ENCODE assay signal across 27 cellular contexts in the genomic region with DNA sequence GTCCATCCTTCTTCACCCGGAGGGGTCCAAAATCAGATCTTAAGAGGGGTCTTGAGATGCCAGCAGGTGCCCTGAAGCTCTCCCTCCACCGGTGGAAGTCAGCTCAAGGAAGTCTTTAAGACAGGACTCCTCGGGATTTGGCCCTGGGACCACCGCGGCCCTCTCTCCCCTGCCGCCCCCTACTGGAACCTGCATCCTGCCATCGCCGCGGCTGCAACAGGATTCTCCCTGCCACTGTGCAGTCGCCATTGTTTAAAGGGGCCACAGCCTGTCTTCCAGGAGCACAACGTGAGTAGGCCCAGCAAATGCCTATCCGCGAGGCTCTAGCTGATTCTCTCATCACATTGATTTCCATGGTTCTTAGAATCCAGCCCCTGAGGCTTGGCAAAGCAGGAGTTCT.
"Had no signal": no experiment of that assay in that cellular context is flagged by ENCODE, and none has a peak within 500 bp of the region (broad histone marks: within the 10 kb centered on the region; RNA-seq: fewer than 3 reads in every experiment).

No MANE protein-coding gene starts in this region.

- H3K9me3 ChIP-seq: testis, thyroid gland, upper lobe of right lung, uterus, vagina had no signal

- H3K27ac Mint-ChIP-seq: stimulated activated effector memory CD8-positive, alpha-beta T cell treated with anti-CD3 and anti-CD28 coated beads, Interleukin-12 subunit alpha, Interleukin-12 subunit beta, amount 100 ng/mL, for 72 hours; stimulated activated memory B cell treated with anti-CD40 and anti-IgM and Interleukin-4, amounts not matched to agents 10 μg/mL and 1 μg/mL and 100 μg/mL, for 72 hours; stimulated activated naive B cell treated with anti-CD40 and anti-IgM and Interleukin-4, amounts not matched to agents 10 μg/mL and 1 μg/mL and 100 μg/mL, for 72 hours; stimulated activated naive CD8-positive, alpha-beta T cell treated with anti-CD3 and anti-CD28 coated beads, Interleukin-15, Interleukin-2, amounts not matched to agents 100 ng/mL and 50 ng/mL, for 24 hours; type B pancreatic cell had no signal

- H3K4me1 ChIP-seq: stomach, suprapubic skin, testis, thyroid gland, tibial artery, tibial nerve, transverse colon, upper lobe of left lung, upper lobe of right lung, uterus, vagina had no signal

- H3K36me3 ChIP-seq: stomach, suprapubic skin, thoracic aorta, thyroid gland, tibial artery, tibial nerve, transverse colon, upper lobe of left lung, upper lobe of right lung, uterus, vagina had no signal

- ATAC-seq: stimulated activated effector memory CD8-positive, alpha-beta T cell treated with anti-CD3 and anti-CD28 coated beads, Interleukin-12 subunit alpha, Interleukin-12 subunit beta, amount 100 ng/mL, for 72 hours; stimulated activated memory B cell treated with anti-CD40 and anti-IgM and Interleukin-4, amounts not matched to agents 10 μg/mL and 1 μg/mL and 100 μg/mL, for 72 hours; stimulated activated naive B cell treated with anti-CD40 and anti-IgM and Interleukin-4, amounts not matched to agents 10 μg/mL and 1 μg/mL and 100 μg/mL, for 72 hours; upper lobe of right lung had no signal

- H3K4me3 ChIP-seq: stomach, suprapubic skin, testis, thoracic aorta, thyroid gland, tibial artery, tibial nerve, transverse colon, upper lobe of left lung, upper lobe of right lung, uterus, vagina had no signal

- H3K27me3 Mint-ChIP-seq: stimulated activated memory B cell treated with anti-CD40 and anti-IgM and Interleukin-4, amounts not matched to agents 10 μg/mL and 1 μg/mL and 100 μg/mL, for 72 hours; stimulated activated naive B cell treated with anti-CD40 and anti-IgM and Interleukin-4, amounts not matched to agents 10 μg/mL and 1 μg/mL and 100 μg/mL, for 72 hours; stimulated activated naive CD8-positive, alpha-beta T cell treated with anti-CD3 and anti-CD28 coated beads, Interleukin-15, Interleukin-2, amounts not matched to agents 100 ng/mL and 50 ng/mL, for 24 hours; type B pancreatic cell had no signal

- H3K27ac ChIP-seq: stomach, suprapubic skin, testis, thoracic aorta, thyroid gland, tibial artery, tibial nerve, transverse colon, upper lobe of left lung, upper lobe of right lung, uterus, vagina had no signal

- H3K27me3 ChIP-seq: stomach, suprapubic skin, testis, thyroid gland, tibial artery, tibial nerve, transverse colon, upper lobe of left lung, upper lobe of right lung, uterus, vagina had no signal

- DNase-seq: stimulated activated CD4-positive, alpha-beta T cell treated with anti-CD3 and anti-CD28 coated beads, Interleukin-2, amount 100 ng/mL, for 24 hours; stimulated activated CD4-positive, alpha-beta T cell treated with anti-CD3 and anti-CD28 coated beads, Interleukin-2, amount 100 ng/mL, for 48 hours; stimulated activated CD4-positive, alpha-beta T cell treated with anti-CD3 and anti-CD28 coated beads, Interleukin-4, amount 100 ng/mL, for 1 hour; stimulated activated CD4-positive, alpha-beta T cell treated with anti-CD3 and anti-CD28 coated beads, Interleukin-4, amount 100 ng/mL, for 24 hours; stimulated activated CD4-positive, alpha-beta T cell treated with anti-CD3 and anti-CD28 coated beads, Interleukin-4, amount 100 ng/mL, for 4 hours; stimulated activated CD8-positive, alpha-beta memory T cell treated with anti-CD3 and anti-CD28 coated beads, Interleukin-4, amount 100 ng/mL, for 48 hours; stimulated activated naive B cell treated with anti-CD40 and anti-IgM and Interleukin-4, amounts not matched to agents 10 μg/mL and 1 μg/mL and 100 μg/mL, for 72 hours; stimulated activated naive CD4-positive, alpha-beta T cell; stimulated activated naive CD4-positive, alpha-beta T cell treated with Interleukin-2 at 50 U/mL for 16 hours; stomach; substantia nigra; testis; thyroid gland; tibial artery; transverse colon; trophoblast cell; upper lobe of right lung; uterus had no signal

- H3K36me3 Mint-ChIP-seq: stimulated activated effector memory CD8-positive, alpha-beta T cell treated with anti-CD3 and anti-CD28 coated beads, Interleukin-12 subunit alpha, Interleukin-12 subunit beta, amount 100 ng/mL, for 72 hours; stimulated activated memory B cell treated with anti-CD40 and anti-IgM and Interleukin-4, amounts not matched to agents 10 μg/mL and 1 μg/mL and 100 μg/mL, for 72 hours; type B pancreatic cell had no signal

- H3K4me1 Mint-ChIP-seq: stimulated activated memory B cell treated with anti-CD40 and anti-IgM and Interleukin-4, amounts not matched to agents 10 μg/mL and 1 μg/mL and 100 μg/mL, for 72 hours; stimulated activated naive B cell treated with anti-CD40 and anti-IgM and Interleukin-4, amounts not matched to agents 10 μg/mL and 1 μg/mL and 100 μg/mL, for 72 hours had no signal

- H3K4me3 Mint-ChIP-seq: stimulated activated effector memory CD8-positive, alpha-beta T cell treated with anti-CD3 and anti-CD28 coated beads, Interleukin-12 subunit alpha, Interleukin-12 subunit beta, amount 100 ng/mL, for 72 hours; stimulated activated memory B cell treated with anti-CD40 and anti-IgM and Interleukin-4, amounts not matched to agents 10 μg/mL and 1 μg/mL and 100 μg/mL, for 72 hours; stimulated activated naive B cell treated with anti-CD40 and anti-IgM and Interleukin-4, amounts not matched to agents 10 μg/mL and 1 μg/mL and 100 μg/mL, for 72 hours; stimulated activated naive CD8-positive, alpha-beta T cell treated with anti-CD3 and anti-CD28 coated beads, Interleukin-15, Interleukin-2, amounts not matched to agents 100 ng/mL and 50 ng/mL, for 24 hours; type B pancreatic cell had no signal
